In the genomic region with DNA sequence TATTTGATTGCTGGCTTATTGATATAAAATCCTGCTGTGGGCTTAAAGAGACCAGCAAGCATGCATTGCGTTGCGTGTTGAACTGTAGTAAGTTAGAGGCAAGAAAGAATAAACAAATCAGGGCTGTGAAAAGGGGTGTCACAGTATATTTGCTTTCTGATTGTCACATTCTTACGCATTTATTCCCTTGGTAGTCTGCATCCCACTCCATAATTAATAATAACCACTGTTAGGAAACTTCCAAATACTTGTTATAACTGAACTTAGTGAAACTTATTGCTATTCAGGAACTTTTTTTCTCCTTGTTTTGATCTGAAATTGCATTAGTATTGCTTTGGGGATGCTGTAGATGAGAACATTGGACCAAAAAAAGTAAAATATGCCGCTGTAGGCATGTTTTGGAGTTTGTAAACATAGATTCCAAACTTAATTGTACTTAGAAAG, we compare ENCODE assay signal across 2 cellular contexts.
TF ChIP-seq lines count a peak whose summit lies in the region.

No MANE protein-coding gene starts in this region.

TF ChIP-seq in HEK293, 187 proteins besides CTCF, POLR2A, EP300 and RAD21:
- TF ChIP-seq FEZF1 (tag by site-specific recombination; IDR thresholded peaks at IDR 0.05) (peak; percentile 39; the same call in 1 of the 2 replicates), ZNF23 (tag by site-specific recombination; IDR thresholded peaks at IDR 0.05; ENCODE audit: borderline replicate concordance) (no peak), ZNF785 (tag by site-specific recombination; IDR thresholded peaks at IDR 0.05) (no peak)

TF ChIP-seq in HepG2, 621 proteins besides CTCF, POLR2A, EP300 and RAD21:
- TF ChIP-seq SOX5 (CRISPR knock-in tag; IDR thresholded peaks at IDR 0.05; ENCODE audit: borderline replicate concordance), result peak; percentile 4; the same call in 1 of the 2 replicates
- TF ChIP-seq ZNF12 (CRISPR knock-in tag; IDR thresholded peaks at IDR 0.05), result no peak
